Comparison of ENCODE assay signal across 8 cellular contexts in the genomic region with DNA sequence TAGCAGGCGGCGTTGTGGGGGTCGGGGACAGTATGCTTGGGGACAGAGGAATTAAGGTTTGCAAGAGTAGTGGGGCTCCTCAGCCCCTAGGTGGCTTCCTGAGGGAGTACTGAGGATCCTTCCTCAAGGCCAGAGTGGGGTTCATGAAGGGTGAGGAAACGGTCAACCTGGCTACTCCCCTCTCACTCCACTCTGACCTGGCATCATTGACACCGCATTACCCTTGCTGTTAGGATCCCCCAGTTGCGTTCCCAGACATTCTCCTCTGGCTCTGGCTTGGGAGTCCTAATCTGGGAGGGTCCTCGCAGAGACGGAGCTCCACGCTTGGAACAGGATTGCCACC. TPM values are rescaled to one million over a fixed set of nuclear protein-coding genes. Genes with fewer than 3 reads are reported as not detected.
DNase-seq lines count a peak whose midpoint lies in the region; ATAC-seq and TF ChIP-seq lines count a peak whose summit lies in the region.

No MANE protein-coding gene starts in this region.

- H3K9me3 ChIP-seq in ES-I3 (ENCODE audit: control insufficient read depth, insufficient read depth, low read length) (no peaks in the 10 kb centered on the region), HUES48 (ENCODE audit: control insufficient read depth, insufficient read depth, low read length) (no peaks in the 10 kb centered on the region)
- H3K9me3 ChIP-seq in naive thymus-derived CD4-positive, alpha-beta T cell (ENCODE audit: control insufficient read depth in 2 of 3, low read length in 3 of 3) = no peaks in the 10 kb centered on the region

- H3K27me3 ChIP-seq in HUES48 (ENCODE audit: control insufficient read depth, insufficient read depth, low read length) = peaks cover 21% of the 10 kb centered on the region
- H3K27me3 ChIP-seq in naive thymus-derived CD4-positive, alpha-beta T cell (ENCODE audit: control insufficient read depth in 2 of 2, insufficient read depth in 2 of 2, low read length in 2 of 2) = no peaks in the 10 kb centered on the region

- TF ChIP-seq CTCF in chondrocyte (IDR thresholded peaks at IDR 0.05) = no peak

- H3K36me3 ChIP-seq in ES-I3 (ENCODE audit: insufficient read depth, low read length) = no peaks in the 10 kb centered on the region
- H3K36me3 ChIP-seq in HUES48 (ENCODE audit: control insufficient read depth, insufficient read depth, low read length) = no peaks in the 10 kb centered on the region
- peaks cover 0 to 5% (median 0%) of the 10 kb centered on the region in 3 experiments for H3K36me3 ChIP-seq in naive thymus-derived CD4-positive, alpha-beta T cell (ENCODE audit: control insufficient read depth in 2 of 3, insufficient read depth in 3 of 3, low read length in 3 of 3)

- H3K27me3 Mint-ChIP-seq in chondrocyte (ENCODE audit: low read depth) = peaks cover 43% of the 10 kb centered on the region
- peaks cover 0 to 28% (median 0%) of the 10 kb centered on the region in 5 donors for H3K27me3 Mint-ChIP-seq in naive thymus-derived CD4-positive, alpha-beta T cell

- no peaks in the 10 kb centered on the region for H3K4me1 Mint-ChIP-seq in chondrocyte (ENCODE audit: low read depth)
- peaks cover 18 to 66% (median 49%) of the 10 kb centered on the region in 7 donors for H3K4me1 Mint-ChIP-seq in naive thymus-derived CD4-positive, alpha-beta T cell

- POLR2A ChIA-PET in naive thymus-derived CD4-positive, alpha-beta T cell (lab: Charles Lee) = interaction anchor here (1.1 to 10.8 kb wide), 4 partner anchors 37 to 510 kb away, joined by 3 to 133 read pairs (median 20); no protein-coding TSS in a partner anchor

- H3K4me3 Mint-ChIP-seq in chondrocyte (ENCODE audit: unreplicated experiment) = peak overlapping the region; percentile 48
- peak overlapping the region; percentile 58 to 92 (median 80) for H3K4me3 Mint-ChIP-seq in naive thymus-derived CD4-positive, alpha-beta T cell

- H3K4me3 ChIP-seq in HUES48 (ENCODE audit: low read depth, low read length) = peak overlapping the region; percentile 91
- H3K4me3 ChIP-seq in naive thymus-derived CD4-positive, alpha-beta T cell (ENCODE audit: low read length) = peak overlapping the region; percentile 85

- H3K9ac ChIP-seq in ES-I3 (ENCODE audit: low read depth, low read length) = peak overlapping the region; percentile 60; the same call in 1 of the 2 replicates
- no peak overlapping the region for H3K9ac ChIP-seq in HUES48 (ENCODE audit: low read depth, low read length)

- CTCF ChIA-PET in naive thymus-derived CD4-positive, alpha-beta T cell (lab: Charles Lee) = interaction anchor here (1.0 to 3.2 kb wide), 8 partner anchors 11 to 359 kb away, joined by 3 to 24 read pairs (median 6); no protein-coding TSS in a partner anchor

- in situ Hi-C loops in ACHN (cut with HindIII; ENCODE audit: low pct_ligation_motif_present, low pct_unique_long_range_greater_than_20kb, low sequenced_read_pairs) = no loop called here

- no peaks in the 10 kb centered on the region for H3K9me3 Mint-ChIP-seq in chondrocyte (ENCODE audit: low read depth)
- no peaks in the 10 kb centered on the region for H3K9me3 Mint-ChIP-seq in naive thymus-derived CD4-positive, alpha-beta T cell

- no peaks in the 10 kb centered on the region for H3K36me3 Mint-ChIP-seq in chondrocyte (ENCODE audit: low read depth)
- H3K36me3 Mint-ChIP-seq in naive thymus-derived CD4-positive, alpha-beta T cell = no peaks in the 10 kb centered on the region

- DNase-seq in chondrocyte (ENCODE audit: low spot score) (no peak), NCI-H2081 treated with DMSO at 0.1 percent for 48 hours (lab: John Stamatoyannopoulos, UW) (no peak), ACHN (no peak)
- no peak for DNase-seq in naive thymus-derived CD4-positive, alpha-beta T cell

- intact Hi-C loops in naive thymus-derived CD4-positive, alpha-beta T cell (cut with micrococcal nuclease) = loop anchor here (2.0 kb wide), 2 partner anchors 17 to 41 kb away; no protein-coding TSS in a partner anchor

- no peak for ATAC-seq in naive thymus-derived CD4-positive, alpha-beta T cell
- no peak for ATAC-seq in HG03196 (IDR thresholded peaks at IDR 0.05; ENCODE audit: unreplicated experiment)
- ATAC-seq in HG02840 (IDR thresholded peaks at IDR 0.05; ENCODE audit: low FRiP score, unreplicated experiment) = no peak

- H3K27ac ChIP-seq in HUES48 (ENCODE audit: low read depth, low read length) = no peak overlapping the region
- H3K27ac ChIP-seq in naive thymus-derived CD4-positive, alpha-beta T cell (ENCODE audit: low read depth, low read length) = peak overlapping the region; percentile 69

- H3K27ac Mint-ChIP-seq in chondrocyte (ENCODE audit: unreplicated experiment) = no peak overlapping the region
- H3K27ac Mint-ChIP-seq in naive thymus-derived CD4-positive, alpha-beta T cell = peak overlapping the region in 7 of 9 donors; percentile 46 to 85 (median 78)

- H3K4me1 ChIP-seq in ES-I3 (ENCODE audit: insufficient read depth, low read length) (no peaks in the 10 kb centered on the region), HUES48 (ENCODE audit: control insufficient read depth, insufficient read depth, low read length) (peaks cover 6% of the 10 kb centered on the region)
- H3K4me1 ChIP-seq in naive thymus-derived CD4-positive, alpha-beta T cell (ENCODE audit: control insufficient read depth in 2 of 2, insufficient read depth in 2 of 2, low read length in 2 of 2) = peaks cover 4 to 12% of the 10 kb centered on the region in 2 donors

RNA-seq across cellular contexts. Expression of a gene that starts 0.5 kb away (rescaled TPM):
- 0.22 to 2.1 TPM (median 0.31 TPM) in 3 replicates for total RNA-seq in chondrocyte
- 100 to 1,000 TPM in 2 of 5 experiments, 10 to 100 TPM in 2, 1 to 10 TPM in 1; 9.8 to 110 (median 78.8) TPM for total RNA-seq in naive thymus-derived CD4-positive, alpha-beta T cell
- 10 to 100 TPM; 36.9 to 55.6 TPM for polyA plus RNA-seq in naive thymus-derived CD4-positive, alpha-beta T cell

RNA-seq across cellular contexts. Expression of a gene that starts 30.2 kb away (rescaled TPM):
- 1.1 TPM in 1 of 3 replicates, not detected in the others for total RNA-seq in chondrocyte
- under 1 TPM in 1 of 5 experiments, not detected in 4; 0.05 TPM for total RNA-seq in naive thymus-derived CD4-positive, alpha-beta T cell
- not detected for polyA plus RNA-seq in naive thymus-derived CD4-positive, alpha-beta T cell
